In the genomic region with DNA sequence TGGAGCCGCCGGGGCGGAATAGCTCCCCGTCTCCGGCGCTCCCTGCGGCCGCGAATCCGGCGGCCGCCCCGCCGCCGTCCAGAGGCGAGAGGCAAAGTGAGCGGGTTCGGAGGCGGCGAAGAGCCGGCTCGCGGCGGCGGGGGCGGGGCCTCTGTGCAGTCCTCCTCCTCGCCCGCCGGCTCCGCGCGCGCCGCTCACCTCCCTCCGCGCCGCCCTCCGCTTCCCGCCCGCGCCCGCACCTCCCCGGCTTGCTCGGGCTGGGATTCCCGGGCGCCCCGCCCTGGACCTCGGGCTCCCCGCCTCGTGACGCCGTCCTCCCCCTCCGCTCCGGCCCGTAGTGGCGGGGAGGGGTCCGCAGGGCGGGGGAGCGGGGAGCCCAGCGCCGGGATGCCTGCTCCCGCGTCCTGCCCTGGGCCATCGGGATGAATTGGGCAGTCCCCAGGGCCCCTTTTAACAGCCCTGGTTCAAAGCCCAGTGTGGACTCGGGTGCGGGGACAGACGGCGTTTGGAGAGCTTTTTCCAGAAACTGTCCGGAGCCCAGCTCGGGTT, we compare ENCODE assay signal across 8 cellular contexts. TPM values are rescaled to one million over a fixed set of nuclear protein-coding genes. Genes with fewer than 3 reads are reported as not detected.
DNase-seq lines count a peak whose midpoint lies in the region; ATAC-seq lines count a peak whose summit lies in the region.

A gene with protein sequence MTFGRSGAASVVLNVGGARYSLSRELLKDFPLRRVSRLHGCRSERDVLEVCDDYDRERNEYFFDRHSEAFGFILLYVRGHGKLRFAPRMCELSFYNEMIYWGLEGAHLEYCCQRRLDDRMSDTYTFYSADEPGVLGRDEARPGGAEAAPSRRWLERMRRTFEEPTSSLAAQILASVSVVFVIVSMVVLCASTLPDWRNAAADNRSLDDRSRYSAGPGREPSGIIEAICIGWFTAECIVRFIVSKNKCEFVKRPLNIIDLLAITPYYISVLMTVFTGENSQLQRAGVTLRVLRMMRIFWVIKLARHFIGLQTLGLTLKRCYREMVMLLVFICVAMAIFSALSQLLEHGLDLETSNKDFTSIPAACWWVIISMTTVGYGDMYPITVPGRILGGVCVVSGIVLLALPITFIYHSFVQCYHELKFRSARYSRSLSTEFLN (minus strand): TSS at position 98 of the 549 bp plus-strand sequence. CDS start 481 bp downstream, outside the sequence.

- peaks cover 7 to 8% of the 10 kb centered on the region in 2 donors for H3K4me1 ChIP-seq in mucosa of rectum (ENCODE audit: control insufficient read depth in 2 of 2, insufficient read depth in 2 of 2, low read length in 2 of 2)

- peaks cover 12% of the 10 kb centered on the region for H3K4me1 Mint-ChIP-seq in activated CD8-positive, alpha-beta T cell treated with anti-CD3 and anti-CD28 coated beads, Interleukin-2, amount 10 ng/mL, durations not matched to agents 7 days and 5 days (ENCODE audit: low read depth)
- peaks cover 4% of the 10 kb centered on the region in 2 donors for H3K4me1 Mint-ChIP-seq in effector memory CD8-positive, alpha-beta T cell (ENCODE audit: low read depth in 2 of 2)
- peaks cover 4 to 7% of the 10 kb centered on the region in 2 donors for H3K4me1 Mint-ChIP-seq in stimulated activated naive B cell treated with anti-CD40 and anti-IgM and Interleukin-4, amounts not matched to agents 10 μg/mL and 1 μg/mL and 100 μg/mL, for 72 hours

- peak within 1 kb of the TSS; percentile 88 for H3K4me3 Mint-ChIP-seq in activated CD8-positive, alpha-beta T cell treated with anti-CD3 and anti-CD28 coated beads, Interleukin-2, amount 10 ng/mL, durations not matched to agents 7 days and 5 days
- H3K4me3 Mint-ChIP-seq in effector memory CD8-positive, alpha-beta T cell, result peak within 1 kb of the TSS; percentile 86 to 92
- peak within 1 kb of the TSS; percentile 89 to 91 for H3K4me3 Mint-ChIP-seq in stimulated activated naive B cell treated with anti-CD40 and anti-IgM and Interleukin-4, amounts not matched to agents 10 μg/mL and 1 μg/mL and 100 μg/mL, for 72 hours

- peak within 1 kb of the TSS; percentile 65 to 76 for H3K27ac ChIP-seq in mucosa of rectum (ENCODE audit: low read depth in 2 of 2, low read length in 2 of 2)

- H3K36me3 ChIP-seq in mucosa of rectum (ENCODE audit: control insufficient read depth in 2 of 2, insufficient read depth in 2 of 2, low read length in 2 of 2), result no peaks in the 10 kb centered on the region

- peak within 1 kb of the TSS; percentile 77 to 82 for H3K4me3 ChIP-seq in mucosa of rectum (ENCODE audit: low read length in 2 of 2)

- CTCF ChIA-PET in activated CD8-positive, alpha-beta T cell treated with anti-CD3 and anti-CD28 coated beads, Interleukin-2, amount 10 ng/mL, durations not matched to agents 7 days and 5 days (lab: Charles Lee), result interaction anchor here (1.1 to 2.2 kb wide), 3 partner anchors 11 to 169 kb away, joined by 3 to 12 read pairs (median 3); no protein-coding TSS in a partner anchor

- ATAC-seq in GM18498 (IDR thresholded peaks at IDR 0.05; ENCODE audit: unreplicated experiment) (peak; percentile 56), HG03066 (IDR thresholded peaks at IDR 0.05; ENCODE audit: low read depth, unreplicated experiment) (peak; percentile 73)
- ATAC-seq in activated CD8-positive, alpha-beta T cell treated with anti-CD3 and anti-CD28 coated beads, Interleukin-2, amount 10 ng/mL, durations not matched to agents 7 days and 5 days, result peak; percentile 83
- ATAC-seq in effector memory CD8-positive, alpha-beta T cell (replicated peaks), result peak; percentile 78
- peak; percentile 71 to 72 for ATAC-seq in stimulated activated naive B cell treated with anti-CD40 and anti-IgM and Interleukin-4, amounts not matched to agents 10 μg/mL and 1 μg/mL and 100 μg/mL, for 72 hours (replicated peaks)

- peaks cover 17% of the 10 kb centered on the region for H3K27me3 Mint-ChIP-seq in activated CD8-positive, alpha-beta T cell treated with anti-CD3 and anti-CD28 coated beads, Interleukin-2, amount 10 ng/mL, durations not matched to agents 7 days and 5 days (ENCODE audit: low read depth)
- H3K27me3 Mint-ChIP-seq in effector memory CD8-positive, alpha-beta T cell, result peaks cover 11 to 26% of the 10 kb centered on the region in 2 donors
- H3K27me3 Mint-ChIP-seq in stimulated activated naive B cell treated with anti-CD40 and anti-IgM and Interleukin-4, amounts not matched to agents 10 μg/mL and 1 μg/mL and 100 μg/mL, for 72 hours, result peaks cover 28 to 45% of the 10 kb centered on the region in 2 donors

- H3K9me3 Mint-ChIP-seq in activated CD8-positive, alpha-beta T cell treated with anti-CD3 and anti-CD28 coated beads, Interleukin-2, amount 10 ng/mL, durations not matched to agents 7 days and 5 days (ENCODE audit: insufficient read depth), result no peaks in the 10 kb centered on the region
- no peaks in the 10 kb centered on the region for H3K9me3 Mint-ChIP-seq in effector memory CD8-positive, alpha-beta T cell
- no peaks in the 10 kb centered on the region for H3K9me3 Mint-ChIP-seq in stimulated activated naive B cell treated with anti-CD40 and anti-IgM and Interleukin-4, amounts not matched to agents 10 μg/mL and 1 μg/mL and 100 μg/mL, for 72 hours

- H3K9ac ChIP-seq in mucosa of rectum (ENCODE audit: low read depth in 1 of 2, low read length in 2 of 2), result peak within 1 kb of the TSS; percentile 47 to 73

- H3K27me3 ChIP-seq in mucosa of rectum (ENCODE audit: control insufficient read depth in 2 of 2, insufficient read depth in 2 of 2, low read length in 2 of 2), result peaks cover 0 to 2% of the 10 kb centered on the region in 2 donors

- POLR2A ChIA-PET in activated CD8-positive, alpha-beta T cell treated with anti-CD3 and anti-CD28 coated beads, Interleukin-2, amount 10 ng/mL, durations not matched to agents 7 days and 5 days (lab: Charles Lee), result interaction anchor here (1.7 kb wide), 1 partner anchor 316 kb away, joined by 4 read pairs; no protein-coding TSS in a partner anchor

- H3K36me3 Mint-ChIP-seq in activated CD8-positive, alpha-beta T cell treated with anti-CD3 and anti-CD28 coated beads, Interleukin-2, amount 10 ng/mL, durations not matched to agents 7 days and 5 days (ENCODE audit: low read depth), result no peaks in the 10 kb centered on the region
- peaks cover 4% of the 10 kb centered on the region for H3K36me3 Mint-ChIP-seq in effector memory CD8-positive, alpha-beta T cell (ENCODE audit: insufficient read depth)
- H3K36me3 Mint-ChIP-seq in stimulated activated naive B cell treated with anti-CD40 and anti-IgM and Interleukin-4, amounts not matched to agents 10 μg/mL and 1 μg/mL and 100 μg/mL, for 72 hours, result no peaks in the 10 kb centered on the region

- DNase-seq in NCI-H446 treated with DMSO at 0.1 percent for 48 hours (lab: John Stamatoyannopoulos, UW) (peak; percentile 67), MV-4-11 (lab: John Stamatoyannopoulos, UW) (no peak)
- DNase-seq in activated CD8-positive, alpha-beta T cell treated with anti-CD3 and anti-CD28 coated beads, Interleukin-2, amount 10 ng/mL, durations not matched to agents 7 days and 5 days, result peak; percentile 73
- DNase-seq in effector memory CD8-positive, alpha-beta T cell, result peak; percentile 25 to 35 (median 33)
- DNase-seq in stimulated activated naive B cell treated with anti-CD40 and anti-IgM and Interleukin-4, amounts not matched to agents 10 μg/mL and 1 μg/mL and 100 μg/mL, for 72 hours, result peak; percentile 27

- H3K9me3 ChIP-seq in mucosa of rectum (ENCODE audit: control insufficient read depth in 2 of 2, low read length in 2 of 2), result no peaks in the 10 kb centered on the region

- peak within 1 kb of the TSS; percentile 79 for H3K27ac Mint-ChIP-seq in activated CD8-positive, alpha-beta T cell treated with anti-CD3 and anti-CD28 coated beads, Interleukin-2, amount 10 ng/mL, durations not matched to agents 7 days and 5 days
- peak within 1 kb of the TSS; percentile 34 to 85 for H3K27ac Mint-ChIP-seq in effector memory CD8-positive, alpha-beta T cell
- peak within 1 kb of the TSS; percentile 95 for H3K27ac Mint-ChIP-seq in stimulated activated naive B cell treated with anti-CD40 and anti-IgM and Interleukin-4, amounts not matched to agents 10 μg/mL and 1 μg/mL and 100 μg/mL, for 72 hours

RNA-seq across cellular contexts. Expression of the gene that starts here (rescaled TPM):
- under 1 TPM; 0.21 to 0.26 TPM for total RNA-seq in activated CD8-positive, alpha-beta T cell treated with anti-CD3 and anti-CD28 coated beads, Interleukin-2, amount 10 ng/mL, durations not matched to agents 7 days and 5 days

Comparison
In these comparisons a context has a peak if more than half of its experiments do, and no peak if none do; other contexts are left out.
1. Peak in DNase-seq and ATAC-seq in activated CD8-positive, alpha-beta T cell treated with anti-CD3 and anti-CD28 coated beads, Interleukin-2, amount 10 ng/mL, durations not matched to agents 7 days and 5 days; RNA of the gene not detected or under 1 TPM.